ENCODE assay signal across 26 cellular contexts in genomic region chr20:54275359-54276108, GRCh38.
"Had no signal": no experiment of that assay in that cellular context is flagged by ENCODE, and none has a peak within 500 bp of the region (broad histone marks: within the 10 kb centered on the region; RNA-seq: fewer than 3 reads in every experiment).

No MANE protein-coding gene starts in this region.

- H3K4me3 Mint-ChIP-seq: activated CD4-positive, alpha-beta memory T cell treated with anti-CD3 and anti-CD28 coated beads for 36 hours; activated CD4-positive, alpha-beta T cell treated with anti-CD3 and anti-CD28 coated beads for 36 hours; activated CD4-positive, alpha-beta T cell treated with anti-CD3 and anti-CD28 coated beads, Interleukin-2, amount 10 ng/mL, durations not matched to agents 24 days and 14 days; activated CD8-positive, alpha-beta memory T cell treated with anti-CD3 and anti-CD28 coated beads, Interleukin-2, amount 10 ng/mL, durations not matched to agents 7 days and 5 days; activated CD8-positive, alpha-beta T cell treated with anti-CD3 and anti-CD28 coated beads, Interleukin-2, amount 10 ng/mL, durations not matched to agents 7 days and 5 days; activated naive CD4-positive, alpha-beta T cell treated with anti-CD3 and anti-CD28 coated beads, Interleukin-2, amount 10 ng/mL, durations not matched to agents 7 days and 5 days; activated naive CD8-positive, alpha-beta T cell; activated T-helper 1 cell treated with anti-CD3 and anti-CD28 coated beads, Interleukin-12 subunit alpha, Interleukin-12 subunit beta, Interleukin-2, Interleukin-4 antibody, amounts not matched to agents 30 ng/mL and 10 ng/mL and 1 ng/mL, durations not matched to agents 14 hours and 24 hours and 36 hours; brain; endodermal cell had no signal

- H3K27ac Mint-ChIP-seq: activated CD4-positive, alpha-beta memory T cell treated with anti-CD3 and anti-CD28 coated beads for 36 hours; activated CD4-positive, alpha-beta T cell treated with anti-CD3 and anti-CD28 coated beads for 36 hours; activated CD4-positive, alpha-beta T cell treated with anti-CD3 and anti-CD28 coated beads, Interleukin-2, amount 10 ng/mL, durations not matched to agents 24 days and 14 days; activated CD8-positive, alpha-beta memory T cell treated with anti-CD3 and anti-CD28 coated beads, Interleukin-2, amount 10 ng/mL, durations not matched to agents 7 days and 5 days; activated CD8-positive, alpha-beta T cell treated with anti-CD3 and anti-CD28 coated beads, Interleukin-2, amount 10 ng/mL, durations not matched to agents 7 days and 5 days; activated naive CD4-positive, alpha-beta T cell treated with anti-CD3 and anti-CD28 coated beads, Interleukin-2, amount 10 ng/mL, durations not matched to agents 7 days and 5 days; activated T-helper 1 cell treated with anti-CD3 and anti-CD28 coated beads, Interleukin-12 subunit alpha, Interleukin-12 subunit beta, Interleukin-2, Interleukin-4 antibody, amounts not matched to agents 30 ng/mL and 10 ng/mL and 1 ng/mL, durations not matched to agents 14 hours and 24 hours and 36 hours; activated T-helper 2 cell treated with anti-CD3 and anti-CD28 coated beads, Interferon-gamma antibody, Interleukin-2, Interleukin-4, amounts not matched to agents 10 μg/mL and 5 μg/mL and 100 μg/mL, durations not matched to agents 14 hours and 24 hours and 36 hours; brain; endodermal cell had no signal

- H3K36me3 Mint-ChIP-seq: activated CD4-positive, alpha-beta memory T cell treated with anti-CD3 and anti-CD28 coated beads for 36 hours; activated CD8-positive, alpha-beta memory T cell treated with anti-CD3 and anti-CD28 coated beads, Interleukin-2, amount 10 ng/mL, durations not matched to agents 7 days and 5 days; activated naive CD4-positive, alpha-beta T cell treated with anti-CD3 and anti-CD28 coated beads, Interleukin-2, amount 10 ng/mL, durations not matched to agents 7 days and 5 days; activated naive CD8-positive, alpha-beta T cell; brain had no signal

- ATAC-seq: activated CD4-positive, alpha-beta T cell treated with anti-CD3 and anti-CD28 coated beads for 36 hours; activated CD8-positive, alpha-beta memory T cell treated with anti-CD3 and anti-CD28 coated beads, Interleukin-2, amount 10 ng/mL, durations not matched to agents 7 days and 5 days; activated CD8-positive, alpha-beta T cell treated with anti-CD3 and anti-CD28 coated beads, Interleukin-2, amount 10 ng/mL, durations not matched to agents 7 days and 5 days had no signal

- H3K27me3 Mint-ChIP-seq: activated CD8-positive, alpha-beta memory T cell treated with anti-CD3 and anti-CD28 coated beads, Interleukin-2, amount 10 ng/mL, durations not matched to agents 7 days and 5 days; activated naive CD4-positive, alpha-beta T cell treated with anti-CD3 and anti-CD28 coated beads, Interleukin-2, amount 10 ng/mL, durations not matched to agents 7 days and 5 days; brain had no signal

- H3K4me1 Mint-ChIP-seq: activated CD8-positive, alpha-beta memory T cell treated with anti-CD3 and anti-CD28 coated beads, Interleukin-2, amount 10 ng/mL, durations not matched to agents 7 days and 5 days; activated naive CD4-positive, alpha-beta T cell treated with anti-CD3 and anti-CD28 coated beads, Interleukin-2, amount 10 ng/mL, durations not matched to agents 7 days and 5 days had no signal

- H3K9me3 Mint-ChIP-seq: activated CD4-positive, alpha-beta memory T cell treated with anti-CD3 and anti-CD28 coated beads for 36 hours; activated naive CD4-positive, alpha-beta T cell treated with anti-CD3 and anti-CD28 coated beads, Interleukin-2, amount 10 ng/mL, durations not matched to agents 7 days and 5 days; activated T-helper 1 cell treated with anti-CD3 and anti-CD28 coated beads, Interleukin-12 subunit alpha, Interleukin-12 subunit beta, Interleukin-2, Interleukin-4 antibody, amounts not matched to agents 30 ng/mL and 10 ng/mL and 1 ng/mL, durations not matched to agents 14 hours and 24 hours and 36 hours; activated T-helper 2 cell treated with anti-CD3 and anti-CD28 coated beads, Interferon-gamma antibody, Interleukin-2, Interleukin-4, amounts not matched to agents 10 μg/mL and 5 μg/mL and 100 μg/mL, durations not matched to agents 14 hours and 24 hours and 36 hours; endodermal cell had no signal

- DNase-seq: activated CD4-positive, alpha-beta memory T cell treated with anti-CD3 and anti-CD28 coated beads for 36 hours; activated CD4-positive, alpha-beta T cell treated with anti-CD3 and anti-CD28 coated beads for 36 hours; activated CD4-positive, alpha-beta T cell treated with anti-CD3 and anti-CD28 coated beads, Interleukin-2, amount 10 ng/mL, durations not matched to agents 24 days and 14 days; activated CD4-positive, CD25-positive, alpha-beta regulatory T cell; activated CD4-positive, CD25-positive, alpha-beta regulatory T cell treated with anti-CD3 and anti-CD28 coated beads, Interleukin-2, amount 50 U/mL, for 72 hours; activated CD8-positive, alpha-beta memory T cell treated with anti-CD3 and anti-CD28 coated beads, Interleukin-2, amount 10 ng/mL, durations not matched to agents 7 days and 5 days; activated CD8-positive, alpha-beta memory T cell treated with anti-CD3 and anti-CD28 coated beads, Interleukin-2, amount 50 U/mL, for 4 hours; activated CD8-positive, alpha-beta T cell treated with anti-CD3 and anti-CD28 coated beads, Interleukin-2, amount 10 ng/mL, durations not matched to agents 7 days and 5 days; activated effector memory CD4-positive, alpha-beta T cell treated with anti-CD3 and anti-CD28 coated beads, Interleukin-2, amount 50 U/mL, for 16 hours; activated naive CD4-positive, alpha-beta T cell treated with anti-CD3 and anti-CD28 coated beads, Interleukin-2, amount 10 ng/mL, durations not matched to agents 7 days and 5 days; activated T-cell treated with anti-CD3 and anti-CD28 coated beads, Interleukin-2, amount 50 U/mL, for 1 hour; activated T-cell treated with anti-CD3 and anti-CD28 coated beads, Interleukin-2, amount 50 U/mL, for 48 hours; adrenal gland; amygdala; aorta; central memory CD4-positive, alpha-beta T cell; cerebellar nuclear complex; colonic mucosa; effector memory CD4-positive, alpha-beta T cell; endodermal cell; foreskin fibroblast; T-helper 2 cell had no signal
